ENCODE assay signal across 8 cellular contexts in the genomic region with DNA sequence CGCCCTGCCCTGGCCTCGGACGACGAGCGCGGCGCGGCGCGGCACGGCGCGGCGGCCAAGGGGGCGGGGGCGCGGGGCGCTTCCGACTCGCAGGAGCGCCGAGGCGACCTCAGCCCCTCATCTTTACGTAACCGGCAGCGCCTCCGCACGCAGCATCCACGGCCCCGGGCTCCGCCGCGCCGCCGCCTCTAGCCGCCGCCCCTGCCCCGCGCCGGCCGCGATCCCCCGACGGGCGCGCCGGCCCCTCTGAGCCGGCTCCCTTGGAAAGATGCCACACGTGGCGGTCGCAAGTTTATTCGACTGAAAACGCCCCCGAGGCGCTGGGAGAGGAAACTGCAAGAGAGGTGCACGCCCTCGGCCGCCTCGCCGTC. TPM values are rescaled to one million over a fixed set of nuclear protein-coding genes. Genes with fewer than 3 reads are reported as not detected.
DNase-seq lines count a peak whose midpoint lies in the region; ATAC-seq and TF ChIP-seq lines count a peak whose summit lies in the region.

No MANE protein-coding gene starts in this region.

- no peak for DNase-seq in activated CD4-positive, alpha-beta T cell treated with anti-CD3 and anti-CD28 coated beads, Interleukin-2, amount 10 ng/mL, durations not matched to agents 24 days and 14 days
- DNase-seq in activated CD4-positive, alpha-beta T cell treated with anti-CD3 and anti-CD28 coated beads, Interleukin-2, amount 50 U/mL, for 48 hours, result no peak
- DNase-seq in H7, result peak; percentile 80
- DNase-seq in MM.1S, result peak; percentile 55
- peak; percentile 85 for DNase-seq in activated naive CD8-positive, alpha-beta T cell treated with anti-CD3 and anti-CD28 coated beads, Interleukin-2, amount 10 ng/mL, durations not matched to agents 7 days and 5 days
- peak; percentile 86 to 93 (median 92) for DNase-seq in right cardiac atrium
- no peak for DNase-seq in MV-4-11 (lab: John Stamatoyannopoulos, UW)

- no peaks in the 10 kb centered on the region for H3K9me3 ChIP-seq in MM.1S (replicated peaks; ENCODE audit: insufficient read depth, low read length)
- H3K9me3 ChIP-seq in right cardiac atrium (ENCODE audit: control insufficient read depth, low read length), result no peaks in the 10 kb centered on the region
- no peaks in the 10 kb centered on the region for H3K9me3 ChIP-seq in skeletal muscle tissue (ENCODE audit: control insufficient read depth in 3 of 3, low read length in 3 of 3)

- peaks cover 46% of the 10 kb centered on the region for H3K4me1 Mint-ChIP-seq in activated CD4-positive, alpha-beta T cell treated with anti-CD3 and anti-CD28 coated beads, Interleukin-2, amount 10 ng/mL, durations not matched to agents 24 days and 14 days
- peaks cover 40% of the 10 kb centered on the region for H3K4me1 Mint-ChIP-seq in activated naive CD8-positive, alpha-beta T cell treated with anti-CD3 and anti-CD28 coated beads, Interleukin-2, amount 10 ng/mL, durations not matched to agents 7 days and 5 days

- peaks cover 11% of the 10 kb centered on the region for H3K36me3 Mint-ChIP-seq in activated CD4-positive, alpha-beta T cell treated with anti-CD3 and anti-CD28 coated beads, Interleukin-2, amount 10 ng/mL, durations not matched to agents 24 days and 14 days (ENCODE audit: low read depth)
- peaks cover 5% of the 10 kb centered on the region for H3K36me3 Mint-ChIP-seq in activated naive CD8-positive, alpha-beta T cell treated with anti-CD3 and anti-CD28 coated beads, Interleukin-2, amount 10 ng/mL, durations not matched to agents 7 days and 5 days

- no peaks in the 10 kb centered on the region for H3K9me3 Mint-ChIP-seq in activated CD4-positive, alpha-beta T cell treated with anti-CD3 and anti-CD28 coated beads, Interleukin-2, amount 10 ng/mL, durations not matched to agents 24 days and 14 days
- no peaks in the 10 kb centered on the region for H3K9me3 Mint-ChIP-seq in activated naive CD8-positive, alpha-beta T cell treated with anti-CD3 and anti-CD28 coated beads, Interleukin-2, amount 10 ng/mL, durations not matched to agents 7 days and 5 days

- no peak for TF ChIP-seq CTCF in MM.1S (IDR thresholded peaks at IDR 0.05; ENCODE audit: low read length)

- intact Hi-C loops in activated CD4-positive, alpha-beta T cell treated with anti-CD3 and anti-CD28 coated beads, Interleukin-2, amount 10 ng/mL, durations not matched to agents 24 days and 14 days (cut with micrococcal nuclease), result loop anchor here (10.0 kb wide), 4 partner anchors 659 to 1951 kb away; a partner anchor contains a TSS
- intact Hi-C loops in right cardiac atrium (cut with DNase I), result loop anchor here (2.0 to 10.0 kb wide), 7 partner anchors 61 to 191 kb away; no protein-coding TSS in a partner anchor

- H3K4me1 ChIP-seq in MM.1S (ENCODE audit: low read length), result peaks cover 10% of the 10 kb centered on the region
- peaks cover 3% of the 10 kb centered on the region for H3K4me1 ChIP-seq in right cardiac atrium (ENCODE audit: control insufficient read depth, insufficient read depth, low read length)
- H3K4me1 ChIP-seq in skeletal muscle tissue (ENCODE audit: control insufficient read depth in 3 of 3, insufficient read depth in 3 of 3, low read length in 3 of 3), result peaks cover 40 to 47% (median 42%) of the 10 kb centered on the region in 3 donors

- H3K4me3 ChIP-seq in H7 (ENCODE audit: insufficient read depth, low read depth, low read length) (peak overlapping the region; percentile 60), MM.1S (ENCODE audit: low read length) (peak overlapping the region; percentile 87), right cardiac atrium (ENCODE audit: low read length) (peak overlapping the region; percentile 50), skeletal muscle tissue (ENCODE audit: low read length in 3 of 3) (peak overlapping the region; percentile 98 to 100 (median 99))

- H3K36me3 ChIP-seq in H7 (replicated peaks; ENCODE audit: control insufficient read depth, insufficient read depth, low read length), result no peaks in the 10 kb centered on the region
- H3K36me3 ChIP-seq in MM.1S (replicated peaks; ENCODE audit: insufficient read depth, low read length), result no peaks in the 10 kb centered on the region
- peaks cover 0 to 7% (median 0%) of the 10 kb centered on the region in 3 donors for H3K36me3 ChIP-seq in skeletal muscle tissue (ENCODE audit: control insufficient read depth in 3 of 3, insufficient read depth in 3 of 3, low read length in 3 of 3)

- H3K9me2 ChIP-seq in MM.1S (replicated peaks; ENCODE audit: insufficient read depth, low read length), result no peaks in the 10 kb centered on the region

- POLR2A ChIA-PET in activated naive CD8-positive, alpha-beta T cell treated with anti-CD3 and anti-CD28 coated beads, Interleukin-2, amount 10 ng/mL, durations not matched to agents 7 days and 5 days (lab: Charles Lee), result interaction anchor here (0.5 to 3.7 kb wide), 6 partner anchors 7 to 182 kb away, joined by 3 to 52 read pairs (median 8); no protein-coding TSS in a partner anchor

- H3K27ac ChIP-seq in MM.1S (ENCODE audit: low read length), result peak overlapping the region; percentile 93
- peak overlapping the region; percentile 95 for H3K27ac ChIP-seq in right cardiac atrium (ENCODE audit: low read length)
- peak overlapping the region; percentile 99 for H3K27ac ChIP-seq in skeletal muscle tissue (ENCODE audit: low read depth, low read length)

- peak overlapping the region; percentile 99 for H3K4me2 ChIP-seq in MM.1S (ENCODE audit: low read depth, low read length)

- no peaks in the 10 kb centered on the region for H4K20me1 ChIP-seq in MM.1S (ENCODE audit: insufficient read depth, low read length)

- peak; percentile 26 for ATAC-seq in activated naive CD8-positive, alpha-beta T cell treated with anti-CD3 and anti-CD28 coated beads, Interleukin-2, amount 10 ng/mL, durations not matched to agents 7 days and 5 days (ENCODE audit: low read depth)
- ATAC-seq in right cardiac atrium, result peak; percentile 4 to 21

- H3K9ac ChIP-seq in MM.1S (ENCODE audit: low read length) (peak overlapping the region; percentile 78), skeletal muscle tissue (ENCODE audit: low read depth in 1 of 3, low read length in 3 of 3) (peak overlapping the region; percentile 100)

- H3K27me3 ChIP-seq in H7 (ENCODE audit: control insufficient read depth, insufficient read depth, low read length) (peaks cover 26% of the 10 kb centered on the region), MM.1S (replicated peaks; ENCODE audit: insufficient read depth, low read length) (no peaks in the 10 kb centered on the region), right cardiac atrium (ENCODE audit: control insufficient read depth, insufficient read depth) (no peaks in the 10 kb centered on the region), skeletal muscle tissue (ENCODE audit: control insufficient read depth in 3 of 3, insufficient read depth in 3 of 3, low read length in 3 of 3) (no peaks in the 10 kb centered on the region)

- peaks cover 17% of the 10 kb centered on the region for H3F3A ChIP-seq in MM.1S (ENCODE audit: insufficient read depth, low read length)

- H3K4me3 Mint-ChIP-seq in activated CD4-positive, alpha-beta T cell treated with anti-CD3 and anti-CD28 coated beads, Interleukin-2, amount 10 ng/mL, durations not matched to agents 24 days and 14 days, result peak overlapping the region; percentile 100
- H3K4me3 Mint-ChIP-seq in activated naive CD8-positive, alpha-beta T cell treated with anti-CD3 and anti-CD28 coated beads, Interleukin-2, amount 10 ng/mL, durations not matched to agents 7 days and 5 days, result peak overlapping the region; percentile 97

- peak overlapping the region; percentile 71 for H2AFZ ChIP-seq in MM.1S (ENCODE audit: low read length)

- H3K27me3 Mint-ChIP-seq in activated CD4-positive, alpha-beta T cell treated with anti-CD3 and anti-CD28 coated beads, Interleukin-2, amount 10 ng/mL, durations not matched to agents 24 days and 14 days, result no peaks in the 10 kb centered on the region
- H3K27me3 Mint-ChIP-seq in activated naive CD8-positive, alpha-beta T cell treated with anti-CD3 and anti-CD28 coated beads, Interleukin-2, amount 10 ng/mL, durations not matched to agents 7 days and 5 days, result no peaks in the 10 kb centered on the region

- peak overlapping the region; percentile 100 for H3K27ac Mint-ChIP-seq in activated CD4-positive, alpha-beta T cell treated with anti-CD3 and anti-CD28 coated beads, Interleukin-2, amount 10 ng/mL, durations not matched to agents 24 days and 14 days
- H3K27ac Mint-ChIP-seq in activated naive CD8-positive, alpha-beta T cell treated with anti-CD3 and anti-CD28 coated beads, Interleukin-2, amount 10 ng/mL, durations not matched to agents 7 days and 5 days, result peak overlapping the region; percentile 100

- peaks cover 4% of the 10 kb centered on the region; the same call in 1 of the 2 replicates for H3K79me2 ChIP-seq in MM.1S (ENCODE audit: low read length)

- under 1% methylated on average over 60 of the region's 60 CpGs for WGBS in right cardiac atrium

RNA-seq across cellular contexts. Expression of a gene that starts 1.0 kb away (rescaled TPM):
- 16.3 and 16.5 TPM in 2 replicates for total RNA-seq in activated CD4-positive, alpha-beta T cell treated with anti-CD3 and anti-CD28 coated beads, Interleukin-2, amount 10 ng/mL, durations not matched to agents 24 days and 14 days
- 0.97 and 1.5 TPM in 2 replicates for total RNA-seq in H7 (2014; rRNA removed; shearing (Covaris generic))
- total RNA-seq in activated naive CD8-positive, alpha-beta T cell treated with anti-CD3 and anti-CD28 coated beads, Interleukin-2, amount 10 ng/mL, durations not matched to agents 7 days and 5 days, result 10 to 100 TPM; 16.2 TPM
- 10 to 100 TPM; 59.3 to 76.6 (median 72.6) TPM for total RNA-seq in right cardiac atrium
- polyA plus RNA-seq in right cardiac atrium, result 39.5 TPM
- 2.6 TPM for total RNA-seq in skeletal muscle tissue

Comparison
In these comparisons a context has a peak if more than half of its experiments do, and no peak if none do; other contexts are left out.
1. DNase-seq: peak in H7 (single experiment), MM.1S (single experiment), activated naive CD8-positive, alpha-beta T cell treated with anti-CD3 and anti-CD28 coated beads, Interleukin-2, amount 10 ng/mL, durations not matched to agents 7 days and 5 days (single experiment) and right cardiac atrium (3 of 3); none in activated CD4-positive, alpha-beta T cell treated with anti-CD3 and anti-CD28 coated beads, Interleukin-2, amount 10 ng/mL, durations not matched to agents 24 days and 14 days (single experiment), activated CD4-positive, alpha-beta T cell treated with anti-CD3 and anti-CD28 coated beads, Interleukin-2, amount 50 U/mL, for 48 hours (0 of 2) and MV-4-11 (single experiment).
2. Peak in every context shown above with its lines, with median percentiles within 50 percentile points of each other: H3K4me3 ChIP-seq and H3K27ac ChIP-seq.